24 cellular contexts compared by ENCODE assay signal in the genomic region with DNA sequence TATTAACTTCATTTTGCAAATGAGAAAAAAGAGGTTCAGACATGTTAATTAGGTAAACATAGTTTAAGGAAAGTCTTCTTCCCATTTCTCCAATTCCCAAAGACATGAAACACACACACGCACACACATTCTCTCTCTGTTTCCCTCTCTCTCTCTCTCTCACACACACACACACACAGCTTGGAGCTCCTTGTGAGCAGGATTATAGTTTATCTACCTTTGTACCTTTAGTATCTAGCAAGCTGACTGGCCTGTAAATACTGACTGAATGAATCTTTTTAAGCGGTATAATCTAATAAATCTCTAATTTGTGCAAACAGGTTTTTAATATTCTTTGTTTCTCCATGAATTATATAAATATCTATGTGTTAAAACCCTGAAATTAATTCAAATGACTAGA.
"Had no signal": no experiment of that assay in that cellular context is flagged by ENCODE, and none has a peak within 500 bp of the region (broad histone marks: within the 10 kb centered on the region; RNA-seq: fewer than 3 reads in every experiment).

No MANE protein-coding gene starts in this region.

- H3K27ac ChIP-seq: testis, vagina had no signal

- H3K4me1 ChIP-seq: testis, vagina had no signal

- H3K36me3 Mint-ChIP-seq: activated naive CD8-positive, alpha-beta T cell treated with anti-CD3 and anti-CD28 coated beads for 36 hours; memory B cell had no signal

- H3K27me3 Mint-ChIP-seq: activated naive CD8-positive, alpha-beta T cell treated with anti-CD3 and anti-CD28 coated beads for 36 hours had no signal

- H3K4me1 Mint-ChIP-seq: activated naive CD8-positive, alpha-beta T cell treated with anti-CD3 and anti-CD28 coated beads for 36 hours; memory B cell had no signal

- H3K4me3 ChIP-seq: spleen, testis, vagina had no signal

- FAIRE-seq: bronchial epithelial cell, endometrium, frontal cortex had no signal

- H3K4me3 Mint-ChIP-seq: activated naive CD8-positive, alpha-beta T cell treated with anti-CD3 and anti-CD28 coated beads for 36 hours; activated T-cell treated with anti-CD3 and anti-CD28 coated beads, Interleukin-2, amount 50 U/mL, for 4 hours; memory B cell; T-helper 17 cell had no signal

- H3K27ac Mint-ChIP-seq: activated naive CD8-positive, alpha-beta T cell treated with anti-CD3 and anti-CD28 coated beads for 36 hours; activated T-helper 2 cell treated with anti-CD3 and anti-CD28 coated beads, Interferon-gamma antibody, Interleukin-2, Interleukin-4, amounts not matched to agents 10 μg/mL and 5 μg/mL and 100 μg/mL, durations not matched to agents 14 hours and 24 hours and 36 hours; memory B cell; T-helper 17 cell had no signal

- DNase-seq: activated CD4-positive, alpha-beta T cell treated with anti-CD3 and anti-CD28 coated beads for 4 hours; activated CD4-positive, alpha-beta T cell treated with anti-CD3 and anti-CD28 coated beads, Interleukin-2, amount 50 U/mL, for 48 hours; activated CD4-positive, CD25-positive, alpha-beta regulatory T cell; activated CD8-positive, alpha-beta memory T cell treated with anti-CD3 and anti-CD28 coated beads, Interleukin-2, amount 50 U/mL, for 48 hours; activated naive CD4-positive, alpha-beta T cell; activated naive CD8-positive, alpha-beta T cell treated with anti-CD3 and anti-CD28 coated beads for 36 hours; activated T-cell treated with anti-CD3 and anti-CD28 coated beads, Interleukin-2, amount 50 U/mL, for 4 hours; cerebellar nuclear complex; cortex of kidney; hypothalamus; nucleus accumbens; retina; spleen; stimulated activated CD4-positive, alpha-beta T cell treated with anti-CD3 and anti-CD28 coated beads, Interleukin-4, amount 100 ng/mL, for 1 hour; stimulated activated naive CD4-positive, alpha-beta T cell; T-helper 17 cell; testis; trophoblast cell had no signal

- H3K9me3 ChIP-seq: spleen, testis, vagina had no signal

- ATAC-seq: activated T-cell treated with anti-CD3 and anti-CD28 coated beads, Interleukin-2, amount 50 U/mL, for 4 hours; T-helper 17 cell had no signal

- H3K9me3 Mint-ChIP-seq: activated naive CD8-positive, alpha-beta T cell treated with anti-CD3 and anti-CD28 coated beads for 36 hours; activated T-cell treated with anti-CD3 and anti-CD28 coated beads, Interleukin-2, amount 50 U/mL, for 4 hours; activated T-helper 2 cell treated with anti-CD3 and anti-CD28 coated beads, Interferon-gamma antibody, Interleukin-2, Interleukin-4, amounts not matched to agents 10 μg/mL and 5 μg/mL and 100 μg/mL, durations not matched to agents 14 hours and 24 hours and 36 hours; memory B cell had no signal
